Comparison of ENCODE assay signal across 1 cellular context in the genomic region with DNA sequence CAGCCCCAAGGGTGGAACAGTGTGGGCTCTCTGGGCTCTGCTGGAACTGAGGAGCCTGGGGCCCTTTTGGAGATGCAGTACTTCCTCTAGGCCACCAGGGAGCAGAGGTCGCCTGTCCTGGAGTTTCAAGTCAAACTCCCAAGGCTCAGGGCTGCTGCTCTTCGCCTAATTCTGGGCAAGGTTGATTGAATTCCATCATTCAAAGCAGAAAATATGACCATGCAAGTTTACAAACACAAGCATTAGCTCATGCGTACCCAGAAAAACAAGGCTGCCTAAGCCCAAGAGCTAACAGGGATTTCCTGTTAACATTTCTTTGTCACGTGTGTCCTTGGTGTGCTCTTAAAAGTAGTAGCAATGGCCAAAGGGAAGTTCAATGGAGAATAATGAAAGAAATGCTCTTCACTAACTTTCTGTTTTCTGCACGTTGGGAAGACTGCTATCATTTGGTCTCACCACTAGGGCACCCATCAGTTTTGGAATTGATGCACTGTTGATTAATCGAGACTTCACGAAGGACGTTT.
A peak's percentile ranks its signal among the peaks of the same experiment; 100 is the strongest.
TF ChIP-seq lines count a peak whose summit lies in the region.

No MANE protein-coding gene starts in this region.

TF ChIP-seq in H1, 55 proteins besides CTCF, POLR2A, EP300 and RAD21:
- TF ChIP-seq, protein P1, sequence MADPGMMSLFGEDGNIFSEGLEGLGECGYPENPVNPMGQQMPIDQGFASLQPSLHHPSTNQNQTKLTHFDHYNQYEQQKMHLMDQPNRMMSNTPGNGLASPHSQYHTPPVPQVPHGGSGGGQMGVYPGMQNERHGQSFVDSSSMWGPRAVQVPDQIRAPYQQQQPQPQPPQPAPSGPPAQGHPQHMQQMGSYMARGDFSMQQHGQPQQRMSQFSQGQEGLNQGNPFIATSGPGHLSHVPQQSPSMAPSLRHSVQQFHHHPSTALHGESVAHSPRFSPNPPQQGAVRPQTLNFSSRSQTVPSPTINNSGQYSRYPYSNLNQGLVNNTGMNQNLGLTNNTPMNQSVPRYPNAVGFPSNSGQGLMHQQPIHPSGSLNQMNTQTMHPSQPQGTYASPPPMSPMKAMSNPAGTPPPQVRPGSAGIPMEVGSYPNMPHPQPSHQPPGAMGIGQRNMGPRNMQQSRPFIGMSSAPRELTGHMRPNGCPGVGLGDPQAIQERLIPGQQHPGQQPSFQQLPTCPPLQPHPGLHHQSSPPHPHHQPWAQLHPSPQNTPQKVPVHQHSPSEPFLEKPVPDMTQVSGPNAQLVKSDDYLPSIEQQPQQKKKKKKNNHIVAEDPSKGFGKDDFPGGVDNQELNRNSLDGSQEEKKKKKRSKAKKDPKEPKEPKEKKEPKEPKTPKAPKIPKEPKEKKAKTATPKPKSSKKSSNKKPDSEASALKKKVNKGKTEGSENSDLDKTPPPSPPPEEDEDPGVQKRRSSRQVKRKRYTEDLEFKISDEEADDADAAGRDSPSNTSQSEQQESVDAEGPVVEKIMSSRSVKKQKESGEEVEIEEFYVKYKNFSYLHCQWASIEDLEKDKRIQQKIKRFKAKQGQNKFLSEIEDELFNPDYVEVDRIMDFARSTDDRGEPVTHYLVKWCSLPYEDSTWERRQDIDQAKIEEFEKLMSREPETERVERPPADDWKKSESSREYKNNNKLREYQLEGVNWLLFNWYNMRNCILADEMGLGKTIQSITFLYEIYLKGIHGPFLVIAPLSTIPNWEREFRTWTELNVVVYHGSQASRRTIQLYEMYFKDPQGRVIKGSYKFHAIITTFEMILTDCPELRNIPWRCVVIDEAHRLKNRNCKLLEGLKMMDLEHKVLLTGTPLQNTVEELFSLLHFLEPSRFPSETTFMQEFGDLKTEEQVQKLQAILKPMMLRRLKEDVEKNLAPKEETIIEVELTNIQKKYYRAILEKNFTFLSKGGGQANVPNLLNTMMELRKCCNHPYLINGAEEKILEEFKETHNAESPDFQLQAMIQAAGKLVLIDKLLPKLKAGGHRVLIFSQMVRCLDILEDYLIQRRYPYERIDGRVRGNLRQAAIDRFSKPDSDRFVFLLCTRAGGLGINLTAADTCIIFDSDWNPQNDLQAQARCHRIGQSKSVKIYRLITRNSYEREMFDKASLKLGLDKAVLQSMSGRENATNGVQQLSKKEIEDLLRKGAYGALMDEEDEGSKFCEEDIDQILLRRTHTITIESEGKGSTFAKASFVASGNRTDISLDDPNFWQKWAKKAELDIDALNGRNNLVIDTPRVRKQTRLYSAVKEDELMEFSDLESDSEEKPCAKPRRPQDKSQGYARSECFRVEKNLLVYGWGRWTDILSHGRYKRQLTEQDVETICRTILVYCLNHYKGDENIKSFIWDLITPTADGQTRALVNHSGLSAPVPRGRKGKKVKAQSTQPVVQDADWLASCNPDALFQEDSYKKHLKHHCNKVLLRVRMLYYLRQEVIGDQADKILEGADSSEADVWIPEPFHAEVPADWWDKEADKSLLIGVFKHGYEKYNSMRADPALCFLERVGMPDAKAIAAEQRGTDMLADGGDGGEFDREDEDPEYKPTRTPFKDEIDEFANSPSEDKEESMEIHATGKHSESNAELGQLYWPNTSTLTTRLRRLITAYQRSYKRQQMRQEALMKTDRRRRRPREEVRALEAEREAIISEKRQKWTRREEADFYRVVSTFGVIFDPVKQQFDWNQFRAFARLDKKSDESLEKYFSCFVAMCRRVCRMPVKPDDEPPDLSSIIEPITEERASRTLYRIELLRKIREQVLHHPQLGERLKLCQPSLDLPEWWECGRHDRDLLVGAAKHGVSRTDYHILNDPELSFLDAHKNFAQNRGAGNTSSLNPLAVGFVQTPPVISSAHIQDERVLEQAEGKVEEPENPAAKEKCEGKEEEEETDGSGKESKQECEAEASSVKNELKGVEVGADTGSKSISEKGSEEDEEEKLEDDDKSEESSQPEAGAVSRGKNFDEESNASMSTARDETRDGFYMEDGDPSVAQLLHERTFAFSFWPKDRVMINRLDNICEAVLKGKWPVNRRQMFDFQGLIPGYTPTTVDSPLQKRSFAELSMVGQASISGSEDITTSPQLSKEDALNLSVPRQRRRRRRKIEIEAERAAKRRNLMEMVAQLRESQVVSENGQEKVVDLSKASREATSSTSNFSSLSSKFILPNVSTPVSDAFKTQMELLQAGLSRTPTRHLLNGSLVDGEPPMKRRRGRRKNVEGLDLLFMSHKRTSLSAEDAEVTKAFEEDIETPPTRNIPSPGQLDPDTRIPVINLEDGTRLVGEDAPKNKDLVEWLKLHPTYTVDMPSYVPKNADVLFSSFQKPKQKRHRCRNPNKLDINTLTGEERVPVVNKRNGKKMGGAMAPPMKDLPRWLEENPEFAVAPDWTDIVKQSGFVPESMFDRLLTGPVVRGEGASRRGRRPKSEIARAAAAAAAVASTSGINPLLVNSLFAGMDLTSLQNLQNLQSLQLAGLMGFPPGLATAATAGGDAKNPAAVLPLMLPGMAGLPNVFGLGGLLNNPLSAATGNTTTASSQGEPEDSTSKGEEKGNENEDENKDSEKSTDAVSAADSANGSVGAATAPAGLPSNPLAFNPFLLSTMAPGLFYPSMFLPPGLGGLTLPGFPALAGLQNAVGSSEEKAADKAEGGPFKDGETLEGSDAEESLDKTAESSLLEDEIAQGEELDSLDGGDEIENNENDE (IDR thresholded peaks at IDR 0.05; ENCODE audit: insufficient replicate concordance, low read length): peak; percentile 20
- TF ChIP-seq KDM5A (IDR thresholded peaks at IDR 0.05; ENCODE audit: low read length) (no peak), YY1 (IDR thresholded peaks at IDR 0.05; ENCODE audit: low read depth, low read length) (peak; percentile 37; the same call in 1 of the 2 replicates)
